In the genomic region with DNA sequence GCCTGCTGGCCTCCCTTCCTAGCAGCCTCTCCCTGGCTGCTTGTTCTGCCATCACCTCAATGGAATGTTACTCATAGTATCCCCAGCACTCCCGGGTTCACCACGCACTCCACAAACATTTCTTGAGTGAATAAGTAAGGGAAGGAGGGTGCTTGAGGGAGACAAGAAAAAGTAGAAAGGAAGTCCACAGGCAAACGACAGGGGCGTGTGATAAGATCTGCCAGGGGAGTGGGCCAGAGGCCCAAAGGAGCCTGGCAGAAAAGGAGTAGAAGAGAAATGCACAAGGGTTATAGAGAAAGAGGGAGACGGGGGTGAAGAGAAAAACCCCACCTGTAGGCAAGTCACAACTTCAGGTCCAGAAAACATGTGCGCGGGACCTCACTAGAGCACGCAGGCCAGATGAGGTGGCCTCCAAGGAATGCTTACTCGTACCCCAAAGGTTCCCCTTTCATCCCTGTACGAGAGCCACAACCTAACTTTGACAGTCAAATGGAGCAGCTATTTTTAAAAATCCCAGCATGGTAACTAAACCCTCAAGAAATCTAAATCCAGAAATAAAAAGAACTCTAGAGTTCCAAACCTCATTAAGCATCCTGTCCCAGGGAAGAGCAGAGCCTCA, we compare ENCODE assay signal across 11 cellular contexts. TPM values are rescaled to one million over a fixed set of nuclear protein-coding genes. Genes with fewer than 3 reads are reported as not detected.
DNase-seq lines count a peak whose midpoint lies in the region; ATAC-seq and TF ChIP-seq lines count a peak whose summit lies in the region.
"Had no signal": no experiment of that assay in that cellular context is flagged by ENCODE, and none has a peak within 500 bp of the region (broad histone marks: within the 10 kb centered on the region; RNA-seq: fewer than 3 reads in every experiment).

No MANE protein-coding gene starts in this region.

- BruUV-seq in A673 (replicated peaks; lab: Mats Ljungman, UMichigan): no TSS peak

- DNase-seq in activated naive CD8-positive, alpha-beta T cell treated with anti-CD3 and anti-CD28 coated beads, Interleukin-2, amount 50 U/mL, for 24 hours: no peak
- DNase-seq in dermis blood vessel endothelial cell (peak; percentile 38), mucosa of descending colon (no peak), A673 (ENCODE audit: low spot score) (no peak), mesenteric fat pad (ENCODE audit: low spot score) (no peak)
- no peak for DNase-seq in stimulated activated CD4-positive, alpha-beta T cell treated with anti-CD3 and anti-CD28 coated beads, Interleukin-1b, Interleukin-23, amount 100 ng/mL, for 48 hours
- DNase-seq: activated effector memory CD4-positive, alpha-beta T cell treated with Interleukin-2 at 50 U/mL for 16 hours had no signal

- H3K27ac ChIP-seq in A673 (ENCODE audit: low read depth, low read length, poor library complexity, severe bottlenecking): no peak overlapping the region
- H3K27ac ChIP-seq: neutrophil had no signal

- CTCF ChIA-PET in A673 (lab: Charles Lee): interaction anchor here (0.6 kb wide), 1 partner anchor 336 kb away, joined by 6 read pairs; no protein-coding TSS in a partner anchor

- intact Hi-C loops in mucosa of descending colon (cut with DNase I, micrococcal nuclease): no loop called here
- intact Hi-C loops in A673 (cut with micrococcal nuclease; ENCODE audit: unreplicated experiment): no loop called here

- no peaks in the 10 kb centered on the region for H3K27me3 Mint-ChIP-seq in activated naive CD8-positive, alpha-beta T cell
- H3K27me3 Mint-ChIP-seq in activated naive CD8-positive, alpha-beta T cell treated with anti-CD3 and anti-CD28 coated beads, Interleukin-2, amount 50 U/mL, for 24 hours: no peaks in the 10 kb centered on the region
- H3K27me3 Mint-ChIP-seq: B cell had no signal

- no peak for ATAC-seq in activated naive CD8-positive, alpha-beta T cell treated with anti-CD3 and anti-CD28 coated beads, Interleukin-2, amount 50 U/mL, for 24 hours
- ATAC-seq in mucosa of descending colon (peak; percentile 35), GM19395 (IDR thresholded peaks at IDR 0.05; ENCODE audit: unreplicated experiment) (no peak)

- H3K9me3 Mint-ChIP-seq in activated naive CD8-positive, alpha-beta T cell (ENCODE audit: low read depth): no peaks in the 10 kb centered on the region
- no peaks in the 10 kb centered on the region for H3K9me3 Mint-ChIP-seq in activated naive CD8-positive, alpha-beta T cell treated with anti-CD3 and anti-CD28 coated beads, Interleukin-2, amount 50 U/mL, for 24 hours

- POLR2A ChIA-PET in A673 (lab: Charles Lee; ENCODE audit: low non-redundant PET): no interaction called here

- H3K4me1 ChIP-seq in mucosa of descending colon (ENCODE audit: low read depth) (peaks cover 82% of the 10 kb centered on the region), A673 (ENCODE audit: insufficient read depth, low read length, poor library complexity, severe bottlenecking) (no peaks in the 10 kb centered on the region)

- no peaks in the 10 kb centered on the region for H3K9me3 ChIP-seq in mucosa of descending colon
- H3K9me3 ChIP-seq in A673 (ENCODE audit: low read depth, low read length, poor library complexity, severe bottlenecking): no peaks in the 10 kb centered on the region
- H3K9me3 ChIP-seq: neutrophil had no signal

- no peaks in the 10 kb centered on the region for H3K36me3 Mint-ChIP-seq in activated naive CD8-positive, alpha-beta T cell
- H3K36me3 Mint-ChIP-seq in activated naive CD8-positive, alpha-beta T cell treated with anti-CD3 and anti-CD28 coated beads, Interleukin-2, amount 50 U/mL, for 24 hours (ENCODE audit: low read depth): peaks cover 17% of the 10 kb centered on the region

- H3K27me3 ChIP-seq in A673 (replicated peaks; ENCODE audit: insufficient read depth, low read depth, low read length, poor library complexity): no peaks in the 10 kb centered on the region
- H3K27me3 ChIP-seq: neutrophil had no signal

- peak overlapping the region; percentile 34 for H3K27ac Mint-ChIP-seq in activated naive CD8-positive, alpha-beta T cell
- no peak overlapping the region for H3K27ac Mint-ChIP-seq in activated naive CD8-positive, alpha-beta T cell treated with anti-CD3 and anti-CD28 coated beads, Interleukin-2, amount 50 U/mL, for 24 hours

- peaks cover 64% of the 10 kb centered on the region for H3K4me1 Mint-ChIP-seq in activated naive CD8-positive, alpha-beta T cell (ENCODE audit: low read depth)
- peaks cover 57% of the 10 kb centered on the region for H3K4me1 Mint-ChIP-seq in activated naive CD8-positive, alpha-beta T cell treated with anti-CD3 and anti-CD28 coated beads, Interleukin-2, amount 50 U/mL, for 24 hours

- no peak for TF ChIP-seq CTCF in mucosa of descending colon (IDR thresholded peaks at IDR 0.05)
- no peak for TF ChIP-seq CTCF in A673 (conservative IDR thresholded peaks at IDR 0.05; ENCODE audit: low read depth, low read length)

- H3K36me3 ChIP-seq in mucosa of descending colon (ENCODE audit: low read depth) (no peaks in the 10 kb centered on the region), A673 (ENCODE audit: insufficient read depth, low read length, poor library complexity, severe bottlenecking) (no peaks in the 10 kb centered on the region)

- H3K4me3 Mint-ChIP-seq in activated naive CD8-positive, alpha-beta T cell: no peak overlapping the region
- no peak overlapping the region for H3K4me3 Mint-ChIP-seq in activated naive CD8-positive, alpha-beta T cell treated with anti-CD3 and anti-CD28 coated beads, Interleukin-2, amount 50 U/mL, for 24 hours
- H3K4me3 Mint-ChIP-seq: B cell had no signal

- H3K4me3 ChIP-seq in mucosa of descending colon (no peak overlapping the region), A673 (ENCODE audit: low read depth, low read length, poor library complexity, severe bottlenecking) (no peak overlapping the region)

RNA-seq across cellular contexts. Expression of a gene that starts 6.6 kb away (rescaled TPM):
- 61.6 and 63.6 TPM in 2 replicates for total RNA-seq in dermis blood vessel endothelial cell
- 10 to 100 TPM; 69.8 to 96.1 (median 78.7) TPM for total RNA-seq in mucosa of descending colon
- 42.5 and 43.5 TPM in 2 replicates for total RNA-seq in A673 (2021)
- total RNA-seq in mesenteric fat pad: 45.6 TPM

RNA-seq across cellular contexts. Expression of a gene that starts 22.9 kb away (rescaled TPM):
- 19.9 and 26.1 TPM in 2 replicates for total RNA-seq in dermis blood vessel endothelial cell
- total RNA-seq in mucosa of descending colon: 10 to 100 TPM; 31.9 to 36.5 (median 33.5) TPM
- 2.8 and 2.9 TPM in 2 replicates for total RNA-seq in A673 (2021)
- total RNA-seq in mesenteric fat pad: 12.7 TPM
